In genomic region chr7:167087-167855, GRCh38 we compare ENCODE assay signal across 24 cellular contexts. TPM values are rescaled to one million over a fixed set of nuclear protein-coding genes. Genes with fewer than 3 reads are reported as not detected.
DNase-seq lines count a peak whose midpoint lies in the region; ATAC-seq, FAIRE-seq and TF ChIP-seq lines count a peak whose summit lies in the region.
"Had no signal": no experiment of that assay in that cellular context is flagged by ENCODE, and none has a peak within 500 bp of the region (broad histone marks: within the 10 kb centered on the region; RNA-seq: fewer than 3 reads in every experiment).

No MANE protein-coding gene starts in this region.

- in situ Hi-C loops in HAP-1 (cut with MboI; ENCODE audit: low sequenced_read_pairs): no loop called here

- no peaks in the 10 kb centered on the region for H3K36me3 ChIP-seq in left ventricle myocardium inferior
- no peaks in the 10 kb centered on the region for H3K36me3 ChIP-seq in lower lobe of right lung
- no peaks in the 10 kb centered on the region for H3K36me3 ChIP-seq in HAP-1 (replicated peaks)

- no peak overlapping the region for H3K4me3 ChIP-seq in left ventricle myocardium inferior
- no peak overlapping the region for H3K4me3 ChIP-seq in lower lobe of right lung
- no peak overlapping the region for H3K4me3 ChIP-seq in HAP-1
- H3K4me3 ChIP-seq: A549, lung had no signal

- ATAC-seq in Right ventricle myocardium superior (ENCODE audit: poor library complexity) (peak; percentile 36), lower lobe of right lung (peak; percentile 44 to 50), GM19328 (IDR thresholded peaks at IDR 0.05; ENCODE audit: unreplicated experiment) (no peak)
- ATAC-seq: A549, foreskin keratinocyte, HCT116 had no signal

- H3K27me3 ChIP-seq in left ventricle myocardium inferior (ENCODE audit: low read depth): peaks cover 52% of the 10 kb centered on the region
- peaks cover 6% of the 10 kb centered on the region for H3K27me3 ChIP-seq in lower lobe of right lung (ENCODE audit: low read depth)
- H3K27me3 ChIP-seq in HAP-1 (ENCODE audit: low read depth): no peaks in the 10 kb centered on the region

- H3K27ac ChIP-seq in left ventricle myocardium inferior (replicated peaks) (no peak overlapping the region), VCaP (peak overlapping the region; percentile 83), lower lobe of right lung (peak overlapping the region; percentile 26)
- H3K27ac ChIP-seq: A549, foreskin keratinocyte had no signal

- no peak for TF ChIP-seq CTCF in left ventricle myocardium inferior (IDR thresholded peaks at IDR 0.05; ENCODE audit: borderline replicate concordance)
- no peak for TF ChIP-seq CTCF in VCaP (conservative IDR thresholded peaks at IDR 0.05)
- TF ChIP-seq CTCF in lower lobe of right lung (IDR thresholded peaks at IDR 0.05): no peak

- DNase-seq in Right ventricle myocardium superior: peak; percentile 50
- DNase-seq in left ventricle myocardium inferior: no peak
- peak; percentile 64 for DNase-seq in lower lobe of right lung
- DNase-seq in NCI-H526 (lab: John Stamatoyannopoulos, UW): no peak
- no peak for DNase-seq in frontal cortex (ENCODE audit: low spot score in 2 of 2)
- no peak for DNase-seq in HAP-1 (ENCODE audit: low spot score in 2 of 2)
- DNase-seq: activated CD4-positive, alpha-beta T cell treated with anti-CD3 and anti-CD28 coated beads, Interleukin-2, amount 50 U/mL, for 1 hour; activated naive CD4-positive, alpha-beta T cell treated with Interleukin-2 at 50 U/mL for 16 hours; CD4-positive, alpha-beta T cell; DMS79; foreskin keratinocyte; naive B cell; NCI-H1694 treated with DMSO at 0.1 percent for 48 hours; NCI-H446; OCI-M1; stimulated activated CD4-positive, alpha-beta T cell treated with anti-CD3 and anti-CD28 coated beads, Interleukin-15, amount 100 ng/mL, for 24 hours; stimulated activated naive CD4-positive, alpha-beta T cell treated with Interleukin-2 at 50 U/mL for 16 hours; trophoblast cell had no signal

- H3K9me3 ChIP-seq in left ventricle myocardium inferior (replicated peaks) (no peaks in the 10 kb centered on the region), lower lobe of right lung (no peaks in the 10 kb centered on the region), HAP-1 (no peaks in the 10 kb centered on the region)
- H3K9me3 ChIP-seq: A549 had no signal

- FAIRE-seq in frontal cortex (lab: Jason Lieb, UNC): no peak
- FAIRE-seq: A549, astrocyte had no signal

- H3K4me1 ChIP-seq in left ventricle myocardium inferior (peaks cover 7% of the 10 kb centered on the region), lower lobe of right lung (peaks cover 10% of the 10 kb centered on the region), HAP-1 (no peaks in the 10 kb centered on the region)
- H3K4me1 ChIP-seq: A549, foreskin keratinocyte had no signal

- intact Hi-C loops in Right ventricle myocardium superior (cut with DNase I): no loop called here
- intact Hi-C loops in left ventricle myocardium inferior (cut with micrococcal nuclease): no loop called here
- intact Hi-C loops in lower lobe of right lung (cut with DNase I): no loop called here

RNA-seq across cellular contexts. Expression of gene FAM20C, which starts 25.1 kb away (rescaled TPM):
- total RNA-seq in Right ventricle myocardium superior (23.4 TPM), left ventricle myocardium inferior (22.2 TPM), lower lobe of right lung (42.9 TPM), frontal cortex (19.6 TPM)

Comparison
In these comparisons a context has a peak if more than half of its experiments do, and no peak if none do; other contexts are left out.
1. DNase-seq: peak in Right ventricle myocardium superior (single experiment) and lower lobe of right lung (single experiment); none in left ventricle myocardium inferior (single experiment), NCI-H526 (0 of 2), frontal cortex (0 of 2) and HAP-1 (0 of 2).